17 cellular contexts compared by ENCODE assay signal in genomic region chr12:124661382-124661781, GRCh38.
DNase-seq lines count a peak whose midpoint lies in the region; ATAC-seq and TF ChIP-seq lines count a peak whose summit lies in the region.
"Had no signal": no experiment of that assay in that cellular context is flagged by ENCODE, and none has a peak within 500 bp of the region (broad histone marks: within the 10 kb centered on the region; RNA-seq: fewer than 3 reads in every experiment).

No MANE protein-coding gene starts in this region.

- H2BK15ac ChIP-seq in H9 (ENCODE audit: low read depth, low read length): no peak overlapping the region

- no peak overlapping the region for H3K4me3 ChIP-seq in thyroid gland (replicated peaks in 1 of 3)
- H3K4me3 ChIP-seq: adrenal gland, BLaER1, uterus had no signal

- H3K4me2 ChIP-seq in H9 (ENCODE audit: insufficient read depth, insufficient read length, low read length): no peak overlapping the region
- H3K4me2 ChIP-seq: BLaER1 had no signal

- H3K9me3 Mint-ChIP-seq in H9 (peaks cover 0 to 4% of the 10 kb centered on the region in 2 experiments; a peak in 2 of 5 replicates), glutamatergic neuron (ENCODE audit: unreplicated experiment) (peaks cover 17% of the 10 kb centered on the region)
- H3K9me3 Mint-ChIP-seq in natural killer cell treated with Interleukin-12 subunit alpha and Interleukin-12 subunit beta and Interleukin-15 and Interleukin-18, amount 100 ng/mL, for 72 hours: peaks cover 5% of the 10 kb centered on the region

- H3K79me2 ChIP-seq in H9 (ENCODE audit: insufficient read depth, low read length): no peaks in the 10 kb centered on the region

- no peaks in the 10 kb centered on the region for H3K36me3 Mint-ChIP-seq in H9 (ENCODE audit: insufficient read depth in 1 of 3, low read depth in 3 of 3)
- H3K36me3 Mint-ChIP-seq in glutamatergic neuron (ENCODE audit: unreplicated experiment): no peaks in the 10 kb centered on the region
- no peaks in the 10 kb centered on the region for H3K36me3 Mint-ChIP-seq in natural killer cell treated with Interleukin-12 subunit alpha and Interleukin-12 subunit beta and Interleukin-15 and Interleukin-18, amount 100 ng/mL, for 72 hours
- H3K36me3 Mint-ChIP-seq: IgD-negative memory B cell; stimulated activated memory B cell treated with anti-CD40 and anti-IgM and Interleukin-4, amounts not matched to agents 10 μg/mL and 1 μg/mL and 100 μg/mL, for 72 hours had no signal

- no peak overlapping the region for H3K4ac ChIP-seq in H9 (ENCODE audit: low read depth, low read length)

- H3K56ac ChIP-seq in H9 (ENCODE audit: insufficient read length, low read depth, low read length): no peak overlapping the region

- ATAC-seq in natural killer cell treated with Interleukin-12 subunit alpha and Interleukin-12 subunit beta and Interleukin-15 and Interleukin-18, amount 100 ng/mL, for 72 hours: no peak
- ATAC-seq: activated T-helper 17 cell treated with anti-CD3 and anti-CD28 coated beads, Interleukin-2, amount 50 U/mL, for 72 hours; stimulated activated memory B cell treated with anti-CD40 and anti-IgM and Interleukin-4, amounts not matched to agents 10 μg/mL and 1 μg/mL and 100 μg/mL, for 72 hours had no signal

- H3K36me3 ChIP-seq in thyroid gland: no peaks in the 10 kb centered on the region
- H3K36me3 ChIP-seq: adrenal gland, BLaER1, neutrophil, uterus had no signal

- H4K8ac ChIP-seq in H9 (replicated peaks; ENCODE audit: insufficient read length, low read depth, low read length): no peak overlapping the region

- H3K4me3 Mint-ChIP-seq in H9 (no peak overlapping the region), glutamatergic neuron (ENCODE audit: unreplicated experiment) (no peak overlapping the region)
- H3K4me3 Mint-ChIP-seq in natural killer cell treated with Interleukin-12 subunit alpha and Interleukin-12 subunit beta and Interleukin-15 and Interleukin-18, amount 100 ng/mL, for 72 hours: no peak overlapping the region
- H3K4me3 Mint-ChIP-seq: activated CD4-positive, alpha-beta memory T cell treated with anti-CD3 and anti-CD28 coated beads, Interleukin-2, amount 10 ng/mL, durations not matched to agents 7 days and 5 days; activated T-helper 17 cell treated with anti-CD3 and anti-CD28 coated beads, Interleukin-2, amount 50 U/mL, for 72 hours; IgD-negative memory B cell; stimulated activated memory B cell treated with anti-CD40 and anti-IgM and Interleukin-4, amounts not matched to agents 10 μg/mL and 1 μg/mL and 100 μg/mL, for 72 hours had no signal

- H3K27me3 ChIP-seq in H9 (ENCODE audit: insufficient read depth, low read length): no peaks in the 10 kb centered on the region
- no peaks in the 10 kb centered on the region for H3K27me3 ChIP-seq in thyroid gland
- H3K27me3 ChIP-seq: adrenal gland, BLaER1, neutrophil, uterus had no signal

- no peaks in the 10 kb centered on the region for H3K23me2 ChIP-seq in H9 (ENCODE audit: insufficient read length, low read depth, low read length, poor library complexity, severe bottlenecking)

- no peaks in the 10 kb centered on the region for H4K20me1 ChIP-seq in H9 (ENCODE audit: control insufficient read depth, insufficient read depth, insufficient read length)
- H4K20me1 ChIP-seq: BLaER1 had no signal

- no peaks in the 10 kb centered on the region for H3K79me1 ChIP-seq in H9 (ENCODE audit: insufficient read depth, low read depth, low read length, poor library complexity, severe bottlenecking)

- H3T11ph ChIP-seq in H9 (ENCODE audit: low read length): no peak overlapping the region

- H3K9me3 ChIP-seq in H9 (ENCODE audit: control insufficient read depth, low read depth, low read length) (no peaks in the 10 kb centered on the region), thyroid gland (no peaks in the 10 kb centered on the region)
- H3K9me3 ChIP-seq: neutrophil, uterus had no signal

- no CpG with 5 or more reads among the region's 7 CpGs for WGBS in H9 (ENCODE audit: extremely low coverage, insufficient read length, low lambda C conversion rate)
- WGBS in thyroid gland, 2 donors: 82 to 85% methylated on average over 7 of the region's 7 CpGs

- H3K27ac Mint-ChIP-seq in H9: peak overlapping the region in 1 of 3 experiments; percentile 11; a peak in 1 of 7 replicates
- peak overlapping the region; percentile 65 for H3K27ac Mint-ChIP-seq in glutamatergic neuron (ENCODE audit: unreplicated experiment)
- no peak overlapping the region for H3K27ac Mint-ChIP-seq in natural killer cell treated with Interleukin-12 subunit alpha and Interleukin-12 subunit beta and Interleukin-15 and Interleukin-18, amount 100 ng/mL, for 72 hours
- H3K27ac Mint-ChIP-seq: activated CD4-positive, alpha-beta memory T cell treated with anti-CD3 and anti-CD28 coated beads, Interleukin-2, amount 10 ng/mL, durations not matched to agents 7 days and 5 days; activated T-helper 17 cell treated with anti-CD3 and anti-CD28 coated beads, Interleukin-2, amount 50 U/mL, for 72 hours; IgD-negative memory B cell; stimulated activated memory B cell treated with anti-CD40 and anti-IgM and Interleukin-4, amounts not matched to agents 10 μg/mL and 1 μg/mL and 100 μg/mL, for 72 hours had no signal

- H3K4me1 Mint-ChIP-seq in H9 (peaks cover 10 to 12% of the 10 kb centered on the region in 2 experiments), glutamatergic neuron (ENCODE audit: low read depth, unreplicated experiment) (peaks cover 22% of the 10 kb centered on the region)
- no peaks in the 10 kb centered on the region for H3K4me1 Mint-ChIP-seq in natural killer cell treated with Interleukin-12 subunit alpha and Interleukin-12 subunit beta and Interleukin-15 and Interleukin-18, amount 100 ng/mL, for 72 hours (ENCODE audit: low read depth in 2 of 2)
- H3K4me1 Mint-ChIP-seq: activated CD4-positive, alpha-beta memory T cell treated with anti-CD3 and anti-CD28 coated beads, Interleukin-2, amount 10 ng/mL, durations not matched to agents 7 days and 5 days; activated T-helper 17 cell treated with anti-CD3 and anti-CD28 coated beads, Interleukin-2, amount 50 U/mL, for 72 hours; IgD-negative memory B cell; stimulated activated memory B cell treated with anti-CD40 and anti-IgM and Interleukin-4, amounts not matched to agents 10 μg/mL and 1 μg/mL and 100 μg/mL, for 72 hours had no signal

- H4K5ac ChIP-seq in H9 (ENCODE audit: insufficient read length, low read depth, low read length): no peak overlapping the region

- H3K18ac ChIP-seq in H9 (ENCODE audit: insufficient read length, low read depth, low read length): no peak overlapping the region

- no peak overlapping the region for H4K91ac ChIP-seq in H9 (ENCODE audit: insufficient read length, low read depth, low read length)

- no peak overlapping the region for H3K9ac ChIP-seq in H9 (ENCODE audit: extremely low read depth, insufficient read length, low read length)
- H3K9ac ChIP-seq: BLaER1 had no signal

- H2BK20ac ChIP-seq in H9 (ENCODE audit: low read depth, low read length, poor library complexity, severe bottlenecking): no peak overlapping the region

- no peak overlapping the region for H3K14ac ChIP-seq in H9 (ENCODE audit: insufficient read depth, low read length)

- no peak for TF ChIP-seq POLR2A in thyroid gland (IDR thresholded peaks at IDR 0.05)

- no peak overlapping the region for H3K27ac ChIP-seq in H9 (ENCODE audit: insufficient read length, low read depth, low read length)
- peak overlapping the region; percentile 2 for H3K27ac ChIP-seq in angular gyrus (ENCODE audit: low read depth, low read length)
- H3K27ac ChIP-seq in thyroid gland: no peak overlapping the region
- H3K27ac ChIP-seq: adrenal gland, BLaER1, neutrophil had no signal

- no peak overlapping the region for H3K23ac ChIP-seq in H9 (ENCODE audit: insufficient read length, low read depth, low read length)

- H3K4me1 ChIP-seq in H9 (ENCODE audit: insufficient read depth, low read length) (no peaks in the 10 kb centered on the region), thyroid gland (no peaks in the 10 kb centered on the region)

- TF ChIP-seq CTCF in H9 (conservative IDR thresholded peaks at IDR 0.05): peak; percentile 28; the same call in 1 of the 3 replicates
- no peak for TF ChIP-seq CTCF in glutamatergic neuron (IDR thresholded peaks at IDR 0.05; ENCODE audit: partially characterized antibody, unreplicated experiment)
- TF ChIP-seq CTCF in thyroid gland (IDR thresholded peaks at IDR 0.05): no peak

- H2AK5ac ChIP-seq in H9 (ENCODE audit: insufficient read length, low read length): no peak overlapping the region

- peaks cover 1% of the 10 kb centered on the region for H3K27me3 Mint-ChIP-seq in H9 (ENCODE audit: low read depth)
- peaks cover 6% of the 10 kb centered on the region for H3K27me3 Mint-ChIP-seq in glutamatergic neuron (ENCODE audit: unreplicated experiment)
- H3K27me3 Mint-ChIP-seq in natural killer cell treated with Interleukin-12 subunit alpha and Interleukin-12 subunit beta and Interleukin-15 and Interleukin-18, amount 100 ng/mL, for 72 hours: peaks cover 7 to 25% of the 10 kb centered on the region in 2 donors

- no peak overlapping the region for H2AFZ ChIP-seq in H9 (ENCODE audit: low read length)

- intact Hi-C loops in thyroid gland (cut with DNase I): no loop called here

- no peak overlapping the region for H2BK12ac ChIP-seq in H9 (ENCODE audit: insufficient read length, low read depth, low read length)

- no peak overlapping the region for H2BK5ac ChIP-seq in H9 (ENCODE audit: insufficient read length, low read length)

- H2BK120ac ChIP-seq in H9 (ENCODE audit: low read depth, low read length, poor library complexity, severe bottlenecking): no peak overlapping the region

- no peak for DNase-seq in H9
- no peak for DNase-seq in glutamatergic neuron
- DNase-seq in renal cortical epithelial cell (ENCODE audit: low read depth): peak; percentile 31
- DNase-seq in natural killer cell treated with Interleukin-12 subunit alpha and Interleukin-12 subunit beta and Interleukin-15 and Interleukin-18, amount 100 ng/mL, for 72 hours (ENCODE audit: low spot score): no peak
- DNase-seq in thyroid gland: no peak
- DNase-seq in NCI-H526 treated with DMSO at 0.1 percent for 48 hours (lab: John Stamatoyannopoulos, UW): no peak
- DNase-seq in NCI-H2227 (lab: John Stamatoyannopoulos, UW; ENCODE audit: unreplicated experiment): no peak
- DNase-seq: activated CD4-positive, alpha-beta memory T cell treated with anti-CD3 and anti-CD28 coated beads, Interleukin-2, amount 10 ng/mL, durations not matched to agents 7 days and 5 days; DMS153; uterus had no signal
